ENCODE assay signal across 18 cellular contexts in the genomic region with DNA sequence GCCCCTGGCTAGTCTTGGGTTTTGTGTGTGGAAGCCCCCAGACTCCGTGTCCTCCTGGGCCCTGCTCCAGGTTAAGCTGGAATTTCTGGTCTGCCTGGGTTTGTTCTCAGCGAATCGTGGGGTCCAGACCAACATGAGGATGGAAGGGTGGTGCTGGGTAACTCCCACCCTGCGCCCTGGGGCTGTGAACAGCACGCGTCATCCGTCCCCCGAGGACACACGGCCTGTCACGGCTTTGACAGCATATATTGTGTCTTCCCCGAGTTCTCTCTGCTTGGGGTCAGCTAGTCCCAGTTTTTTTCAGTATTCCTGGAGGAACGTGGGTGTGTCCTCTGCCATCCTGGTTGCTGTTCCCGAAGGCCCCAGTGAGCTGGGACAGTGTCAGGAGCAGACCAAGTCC. TPM values are rescaled to one million over a fixed set of nuclear protein-coding genes. Genes with fewer than 3 reads are reported as not detected.
DNase-seq lines count a peak whose midpoint lies in the region; TF ChIP-seq lines count a peak whose summit lies in the region.
"Had no signal": no experiment of that assay in that cellular context is flagged by ENCODE, and none has a peak within 500 bp of the region (broad histone marks: within the 10 kb centered on the region; RNA-seq: fewer than 3 reads in every experiment).

No MANE protein-coding gene starts in this region.

- H3K4me2 ChIP-seq in mammary epithelial cell (ENCODE audit: insufficient read depth, low read depth, low read length) = no peak overlapping the region
- H3K4me2 ChIP-seq: A549 had no signal

- H3K79me2 ChIP-seq in mammary epithelial cell (ENCODE audit: insufficient read depth, low read length) = peaks cover 16% of the 10 kb centered on the region

- peaks cover 10% of the 10 kb centered on the region for H3K9me3 Mint-ChIP-seq in glutamatergic neuron (ENCODE audit: unreplicated experiment)

- no peak overlapping the region for H2AFZ ChIP-seq in mammary epithelial cell (ENCODE audit: low read depth, low read length)

- H3K27me3 Mint-ChIP-seq in glutamatergic neuron (ENCODE audit: unreplicated experiment) = peaks cover 14% of the 10 kb centered on the region
- H3K27me3 Mint-ChIP-seq: CD4-positive, alpha-beta memory T cell had no signal

- H3K9me3 ChIP-seq in mammary epithelial cell (replicated peaks; ENCODE audit: insufficient read depth, low read length) = no peaks in the 10 kb centered on the region
- no peaks in the 10 kb centered on the region for H3K9me3 ChIP-seq in left ventricle myocardium inferior (replicated peaks)
- H3K9me3 ChIP-seq: A549, BE2C had no signal

- H3K4me3 Mint-ChIP-seq in glutamatergic neuron (ENCODE audit: unreplicated experiment) = peak overlapping the region; percentile 47
- H3K4me3 Mint-ChIP-seq: CD4-positive, alpha-beta memory T cell had no signal

- H3K36me3 ChIP-seq in mammary epithelial cell (ENCODE audit: insufficient read depth, low read length) (no peaks in the 10 kb centered on the region), left ventricle myocardium inferior (no peaks in the 10 kb centered on the region)
- H3K36me3 ChIP-seq: BE2C had no signal

- peak overlapping the region; percentile 39 for H3K27ac Mint-ChIP-seq in glutamatergic neuron (ENCODE audit: unreplicated experiment)

- H3K4me1 Mint-ChIP-seq in glutamatergic neuron (ENCODE audit: low read depth, unreplicated experiment) = peaks cover 52% of the 10 kb centered on the region

- WGBS in mammary epithelial cell (ENCODE audit: low coverage, missing lambda C conversion rate) = 88% methylated on average over 10 of the region's 13 CpGs

- H3K27ac ChIP-seq in mammary epithelial cell (ENCODE audit: insufficient read depth, low read depth, low read length) (no peak overlapping the region), left ventricle myocardium inferior (replicated peaks) (no peak overlapping the region)
- H3K27ac ChIP-seq: A549 had no signal

- dilution Hi-C loops in mammary epithelial cell (cut with HindIII; ENCODE audit: low sequenced_read_pairs) = no loop called here

- in situ Hi-C loops in mammary epithelial cell (cut with MboI; ENCODE audit: low sequenced_read_pairs in 2 of 2) = no loop called here

- no TSS peak for BruUV-seq in mammary epithelial cell (replicated peaks; lab: Mats Ljungman, UMichigan)

- H3K4me3 ChIP-seq in mammary epithelial cell (replicated peaks in 1 of 3; ENCODE audit: insufficient read depth in 1 of 3, low read depth in 2 of 3, low read length in 3 of 3) (no peak overlapping the region), left ventricle myocardium inferior (no peak overlapping the region)
- H3K4me3 ChIP-seq: A549 had no signal

- H3K27me3 ChIP-seq in mammary epithelial cell (ENCODE audit: insufficient read depth, low read length) (peaks cover 1% of the 10 kb centered on the region), left ventricle myocardium inferior (ENCODE audit: low read depth) (no peaks in the 10 kb centered on the region)
- H3K27me3 ChIP-seq: BE2C had no signal

- intact Hi-C loops in mammary epithelial cell (cut with micrococcal nuclease) (no loop called here), left ventricle myocardium inferior (cut with micrococcal nuclease) (no loop called here)

- H3K4me1 ChIP-seq in mammary epithelial cell (ENCODE audit: insufficient read depth, low read length) = no peaks in the 10 kb centered on the region
- peaks cover 45% of the 10 kb centered on the region for H3K4me1 ChIP-seq in left ventricle myocardium inferior
- H3K4me1 ChIP-seq: A549, BE2C had no signal

- H3K9ac ChIP-seq in mammary epithelial cell (ENCODE audit: insufficient read depth, low read length) = no peak overlapping the region

- no peak for TF ChIP-seq CTCF in glutamatergic neuron (IDR thresholded peaks at IDR 0.05; ENCODE audit: partially characterized antibody, unreplicated experiment)
- no peak for TF ChIP-seq CTCF in mammary epithelial cell (conservative IDR thresholded peaks at IDR 0.05 in 1 of 2, IDR thresholded peaks at IDR 0.05 in 1 of 2; ENCODE audit: extremely low read depth in 1 of 2, insufficient read depth in 1 of 2, low read depth in 1 of 2, low read length in 2 of 2)
- no peak for TF ChIP-seq CTCF in left ventricle myocardium inferior (IDR thresholded peaks at IDR 0.05; ENCODE audit: borderline replicate concordance)

- CTCF ChIA-PET in mammary epithelial cell (lab: Charles Lee; ENCODE audit: low non-redundant PET) = interaction anchor here (0.6 kb wide), 1 partner anchor 538 kb away, joined by 3 read pairs; no protein-coding TSS in a partner anchor

- H3K36me3 Mint-ChIP-seq in glutamatergic neuron (ENCODE audit: unreplicated experiment) = no peaks in the 10 kb centered on the region

- no peaks in the 10 kb centered on the region for H4K20me1 ChIP-seq in mammary epithelial cell (ENCODE audit: insufficient read depth, low read length)

- peak; percentile 34 for DNase-seq in ELF-1 (ENCODE audit: low read depth, low spot score)
- no peak for DNase-seq in glutamatergic neuron
- DNase-seq in retina = peak; percentile 20
- no peak for DNase-seq in mammary epithelial cell
- DNase-seq in NCI-H2107 (lab: John Stamatoyannopoulos, UW) = no peak
- no peak for DNase-seq in left ventricle myocardium inferior
- DNase-seq: 8988T; ACHN; BE2C; C1 segment of cervical spinal cord; Calu3; CD4-positive, alpha-beta memory T cell; COR-L47; DMS53; DMS79 treated with DMSO at 0.1 percent for 48 hours; GOT3; HCEC 1CT had no signal

RNA-seq across cellular contexts. Expression of gene GPR137B, which starts 11.8 kb away (rescaled TPM):
- total RNA-seq in glutamatergic neuron (ENCODE audit: unreplicated experiment) (22.5 TPM), mammary epithelial cell (10 to 100 TPM; 10.2 to 24.7 TPM), left ventricle myocardium inferior (36.7 TPM)
- polyA plus RNA-seq in mammary epithelial cell = 7.0 TPM
- 2.0 TPM for polyA minus RNA-seq in mammary epithelial cell

Comparison
In these comparisons a context has a peak if more than half of its experiments do, and no peak if none do; other contexts are left out.
1. DNase-seq: peak in ELF-1 (single experiment) and retina (single experiment); none in glutamatergic neuron (single experiment), mammary epithelial cell (single experiment), NCI-H2107 (single experiment) and left ventricle myocardium inferior (single experiment).